Comparison of ENCODE assay signal across 1 cellular context in the genomic region with DNA sequence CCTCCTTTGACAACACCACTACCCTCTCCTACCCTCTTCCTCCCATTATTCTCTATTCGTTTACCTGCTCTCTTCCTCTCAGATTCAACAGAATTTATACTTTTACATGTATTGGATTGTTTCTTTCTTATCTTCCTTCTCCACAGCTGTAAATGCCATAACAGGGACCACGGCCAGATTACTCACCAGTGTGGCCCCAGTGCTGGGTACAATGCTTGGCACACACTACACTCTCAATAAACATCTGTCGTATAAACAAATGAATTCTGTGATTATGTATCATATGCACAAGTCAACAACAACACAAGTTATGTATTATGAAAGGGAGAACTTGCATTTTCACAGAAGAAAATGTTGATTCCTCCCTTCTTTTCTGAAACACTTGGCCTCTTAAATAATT.
TF ChIP-seq lines count a peak whose summit lies in the region.

No MANE protein-coding gene starts in this region.

TF ChIP-seq in endothelial cell of umbilical vein, 7 proteins besides CTCF, POLR2A, EP300 and RAD21:
- no peak for TF ChIP-seq EZH2 (IDR thresholded peaks at IDR 0.05; ENCODE audit: borderline replicate concordance, low read depth, low read length, severe bottlenecking)
- no peak for TF ChIP-seq GATA2 (IDR thresholded peaks at IDR 0.05; ENCODE audit: insufficient read depth, insufficient read length, low read depth, low read length)
- no peak for TF ChIP-seq JUN (IDR thresholded peaks at IDR 0.05; ENCODE audit: borderline replicate concordance, insufficient read depth, insufficient read length, low read depth)
- TF ChIP-seq FOS (IDR thresholded peaks at IDR 0.05; ENCODE audit: borderline replicate concordance, insufficient read depth, low read length) = no peak
